ENCODE assay signal across 2 cellular contexts in genomic region chr7:148800677-148801076, GRCh38.
TF ChIP-seq lines count a peak whose summit lies in the region.

No MANE protein-coding gene starts in this region.

TF ChIP-seq in IMR-90, 13 proteins besides CTCF, POLR2A, EP300 and RAD21:
- TF ChIP-seq USF2 (IDR thresholded peaks at IDR 0.05; ENCODE audit: low read depth, low read length) (no peak), SMC3 (IDR thresholded peaks at IDR 0.05; ENCODE audit: low read depth, low read length) (no peak), ELK1 (IDR thresholded peaks at IDR 0.05; ENCODE audit: borderline replicate concordance, low read depth, low read length) (no peak), CEBPB (IDR thresholded peaks at IDR 0.05; ENCODE audit: low read depth, low read length) (no peak), MXI1 (IDR thresholded peaks at IDR 0.05; ENCODE audit: borderline replicate concordance, low read depth, low read length) (no peak), NFE2L2 (IDR thresholded peaks at IDR 0.05; ENCODE audit: low read depth, low read length) (no peak), RCOR1 (IDR thresholded peaks at IDR 0.05; ENCODE audit: insufficient replicate concordance, low read length) (no peak), CHD1 (IDR thresholded peaks at IDR 0.05; ENCODE audit: low read depth, low read length) (no peak), BHLHE40 (IDR thresholded peaks at IDR 0.05; ENCODE audit: low read depth, low read length) (no peak), MAFK (IDR thresholded peaks at IDR 0.05; ENCODE audit: low read depth, low read length) (no peak), RFX5 (IDR thresholded peaks at IDR 0.05; ENCODE audit: low read depth, low read length) (no peak), MAZ (IDR thresholded peaks at IDR 0.05; ENCODE audit: borderline replicate concordance, low read depth, low read length) (no peak), FOS (IDR thresholded peaks at IDR 0.05; ENCODE audit: low read depth, low read length) (no peak)

TF ChIP-seq in endothelial cell of umbilical vein, 7 proteins besides CTCF, POLR2A, EP300 and RAD21:
- TF ChIP-seq FOS (IDR thresholded peaks at IDR 0.05; ENCODE audit: borderline replicate concordance, insufficient read depth, low read length): no peak
- no peak for TF ChIP-seq GATA2 (IDR thresholded peaks at IDR 0.05; ENCODE audit: insufficient read depth, insufficient read length, low read depth, low read length)
- TF ChIP-seq JUN (IDR thresholded peaks at IDR 0.05; ENCODE audit: borderline replicate concordance, insufficient read depth, insufficient read length, low read depth): no peak
- TF ChIP-seq MYC (IDR thresholded peaks at IDR 0.05; ENCODE audit: low read depth, low read length): no peak
- TF ChIP-seq MAX (IDR thresholded peaks at IDR 0.05; ENCODE audit: insufficient read depth, insufficient read length): no peak
- no peak for TF ChIP-seq POLR2AphosphoS5 (IDR thresholded peaks at IDR 0.05; ENCODE audit: insufficient read depth, low read depth, low read length)
- TF ChIP-seq EZH2 (IDR thresholded peaks at IDR 0.05; ENCODE audit: borderline replicate concordance, low read depth, low read length, severe bottlenecking): no peak
